ENCODE assay signal across 31 cellular contexts in the genomic region with DNA sequence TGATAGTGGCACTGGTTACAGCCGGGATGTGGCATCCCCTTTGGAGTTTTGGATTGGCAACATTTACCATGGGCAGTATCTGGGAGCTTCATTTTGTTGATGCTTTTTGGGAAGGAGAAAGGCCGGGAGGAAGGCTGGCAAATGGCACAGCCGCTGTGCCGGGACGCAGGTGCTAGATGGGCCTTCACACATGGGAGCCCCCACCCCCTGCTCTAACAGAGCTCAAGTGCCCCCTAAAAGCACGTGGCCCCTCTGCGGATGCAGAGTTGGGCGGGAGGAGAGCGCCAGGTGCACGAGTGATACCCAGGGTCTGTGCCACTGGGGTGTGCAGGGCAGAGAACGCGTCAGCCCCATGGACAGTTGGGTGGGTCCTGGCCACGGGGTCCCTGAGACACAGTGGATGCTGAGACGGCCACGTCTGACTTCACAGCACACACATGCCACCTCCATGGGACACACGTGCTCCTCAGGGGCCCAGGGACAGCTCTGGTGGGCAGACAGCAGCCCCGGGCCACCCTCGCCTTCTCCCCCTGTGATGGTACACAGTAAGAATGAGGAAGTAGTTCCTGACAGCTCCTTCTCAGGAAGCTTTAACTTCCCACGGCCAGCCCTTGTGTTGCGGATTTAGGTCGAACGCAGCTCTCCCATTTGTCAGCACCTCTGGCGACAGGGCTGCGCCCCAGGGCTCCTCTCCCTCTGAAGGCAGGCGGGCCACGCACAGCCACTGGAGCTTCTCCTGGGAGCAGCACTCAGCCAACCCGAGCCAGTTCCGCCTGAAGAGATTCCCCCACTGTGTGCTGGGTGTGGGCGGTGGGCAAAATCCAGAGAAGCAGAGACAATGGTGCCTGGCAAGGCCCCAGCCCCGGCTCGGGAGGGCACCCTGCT. TPM values are rescaled to one million over a fixed set of nuclear protein-coding genes. Genes with fewer than 3 reads are reported as not detected.
DNase-seq lines count a peak whose midpoint lies in the region; ATAC-seq and TF ChIP-seq lines count a peak whose summit lies in the region.
"Had no signal": no experiment of that assay in that cellular context is flagged by ENCODE, and none has a peak within 500 bp of the region (broad histone marks: within the 10 kb centered on the region; RNA-seq: fewer than 3 reads in every experiment).

No MANE protein-coding gene starts in this region.

- 48 to 71% methylated on average over 5 to 7 of the region's 31 CpGs for WGBS in esophagus squamous epithelium, 2 donors

- DNase-seq in A673 (ENCODE audit: low spot score) = peak; percentile 32
- peak; percentile 61 for DNase-seq in ELF-1 (ENCODE audit: low read depth, low spot score)
- DNase-seq in OCI-M1 (lab: John Stamatoyannopoulos, UW) = peak; percentile 5
- no peak for DNase-seq in esophagus squamous epithelium (lab: John Stamatoyannopoulos, UW)
- no peak for DNase-seq in CD14-positive monocyte (ENCODE audit: low spot score)
- no peak for DNase-seq in NCI-H1417 treated with DMSO at 0.1 percent for 48 hours (lab: John Stamatoyannopoulos, UW)
- DNase-seq in SKM-1 treated with dmso at 0.1 percent for 144 hours (lab: John Stamatoyannopoulos, UW; ENCODE audit: unreplicated experiment) = no peak
- DNase-seq: ACHN; activated CD4-positive, alpha-beta T cell treated with anti-CD3 and anti-CD28 coated beads, Interleukin-2, amount 50 U/mL, for 48 hours; activated naive CD8-positive, alpha-beta T cell treated with anti-CD3 and anti-CD28 coated beads, Interleukin-2, amount 50 U/mL, for 24 hours; activated T-cell treated with anti-CD3 and anti-CD28 coated beads, Interleukin-2, amount 50 U/mL, for 48 hours; BE2C; colonic mucosa; COR-L47; effector CD8-positive, alpha-beta T cell; erythroblast; foreskin fibroblast; H9; heart left ventricle; islet precursor cell; naive B cell; NCI-H1436; NCI-H2081 treated with DMSO at 0.1 percent for 48 hours; NCI-H226; sigmoid colon; stimulated activated CD4-positive, alpha-beta T cell treated with anti-CD3 and anti-CD28 coated beads, Interleukin-12 subunit alpha, Interleukin-12 subunit beta, amount 100 ng/mL, for 4 hours; stimulated activated CD4-positive, alpha-beta T cell treated with anti-CD3 and anti-CD28 coated beads, Interleukin-2, amount 100 ng/mL, for 48 hours had no signal

- no peaks in the 10 kb centered on the region for H3K36me3 Mint-ChIP-seq in CD14-positive monocyte
- H3K36me3 Mint-ChIP-seq: mesothelial cell of epicardium had no signal

- H3K27me3 ChIP-seq in A673 (replicated peaks; ENCODE audit: insufficient read depth, low read depth, low read length, poor library complexity) (no peaks in the 10 kb centered on the region), esophagus squamous epithelium (peaks cover 0 to 69% (median 0%) of the 10 kb centered on the region in 4 donors)
- H3K27me3 ChIP-seq: BE2C, colonic mucosa had no signal

- H3K36me3 ChIP-seq in A673 (ENCODE audit: insufficient read depth, low read length, poor library complexity, severe bottlenecking) (no peaks in the 10 kb centered on the region), esophagus squamous epithelium (no peaks in the 10 kb centered on the region)
- H3K36me3 ChIP-seq: BE2C, colonic mucosa, heart left ventricle, prostate gland, sigmoid colon, tibial nerve had no signal

- ATAC-seq in HG03439 (IDR thresholded peaks at IDR 0.05; ENCODE audit: unreplicated experiment) = no peak
- ATAC-seq: activated naive CD8-positive, alpha-beta T cell treated with anti-CD3 and anti-CD28 coated beads, Interleukin-2, amount 50 U/mL, for 24 hours; heart left ventricle had no signal

- H3K4me3 Mint-ChIP-seq in CD14-positive monocyte = peak overlapping the region in 1 of 2 donors; percentile 46
- H3K4me3 Mint-ChIP-seq: activated naive CD8-positive, alpha-beta T cell treated with anti-CD3 and anti-CD28 coated beads, Interleukin-2, amount 50 U/mL, for 24 hours; H9; mesothelial cell of epicardium had no signal

- BruUV-seq in A673 (replicated peaks; lab: Mats Ljungman, UMichigan) = no TSS peak

- TF ChIP-seq CTCF in A673 (conservative IDR thresholded peaks at IDR 0.05; ENCODE audit: low read depth, low read length) (no peak), esophagus squamous epithelium (IDR thresholded peaks at IDR 0.05) (no peak), CD14-positive monocyte (IDR thresholded peaks at IDR 0.05) (no peak)

- H3K4me3 ChIP-seq in A673 (ENCODE audit: low read depth, low read length, poor library complexity, severe bottlenecking) = no peak overlapping the region
- no peak overlapping the region for H3K4me3 ChIP-seq in esophagus squamous epithelium
- H3K4me3 ChIP-seq: colonic mucosa, heart left ventricle, prostate gland, sigmoid colon, tibial nerve had no signal

- H3K27ac ChIP-seq in A673 (ENCODE audit: low read depth, low read length, poor library complexity, severe bottlenecking) (no peak overlapping the region), esophagus squamous epithelium (peak overlapping the region; percentile 68 to 79 (median 74))
- H3K27ac ChIP-seq: colonic mucosa, heart left ventricle, prostate gland, sigmoid colon had no signal

- H3K4me1 ChIP-seq in A673 (ENCODE audit: insufficient read depth, low read length, poor library complexity, severe bottlenecking) (peaks cover 8% of the 10 kb centered on the region), esophagus squamous epithelium (peaks cover 17 to 61% (median 28%) of the 10 kb centered on the region in 3 donors)
- H3K4me1 ChIP-seq: BE2C, colonic mucosa, heart left ventricle, prostate gland, sigmoid colon had no signal

- peaks cover 35 to 69% (median 37%) of the 10 kb centered on the region in 3 donors for H3K27me3 Mint-ChIP-seq in CD14-positive monocyte (ENCODE audit: low read depth in 3 of 3)

- POLR2A ChIA-PET in A673 (lab: Charles Lee; ENCODE audit: low non-redundant PET) = no interaction called here

- peaks cover 0 to 8% (median 4%) of the 10 kb centered on the region in 7 donors for H3K9me3 Mint-ChIP-seq in CD14-positive monocyte
- H3K9me3 Mint-ChIP-seq: mesothelial cell of epicardium had no signal

- peaks cover 3% of the 10 kb centered on the region for H3K4me1 Mint-ChIP-seq in CD14-positive monocyte
- H3K4me1 Mint-ChIP-seq: activated naive CD8-positive, alpha-beta T cell treated with anti-CD3 and anti-CD28 coated beads, Interleukin-2, amount 50 U/mL, for 24 hours; mesothelial cell of epicardium had no signal

- no peaks in the 10 kb centered on the region for H3K9me3 ChIP-seq in A673 (ENCODE audit: low read depth, low read length, poor library complexity, severe bottlenecking)
- H3K9me3 ChIP-seq in esophagus squamous epithelium = no peaks in the 10 kb centered on the region
- H3K9me3 ChIP-seq: BE2C, colonic mucosa, heart left ventricle, prostate gland, sigmoid colon, tibial nerve had no signal

- CTCF ChIA-PET in A673 (lab: Charles Lee) = no interaction called here

- intact Hi-C loops in A673 (cut with micrococcal nuclease; ENCODE audit: unreplicated experiment) (no loop called here), esophagus squamous epithelium (cut with DNase I) (no loop called here), CD14-positive monocyte (cut with micrococcal nuclease) (no loop called here)

- H3K27ac Mint-ChIP-seq in CD14-positive monocyte = peak overlapping the region in 1 of 7 donors; percentile 15
- H3K27ac Mint-ChIP-seq: activated naive CD8-positive, alpha-beta T cell treated with anti-CD3 and anti-CD28 coated beads, Interleukin-2, amount 50 U/mL, for 24 hours; H9; mesothelial cell of epicardium had no signal

- no peak for TF ChIP-seq POLR2A in esophagus squamous epithelium (IDR thresholded peaks at IDR 0.05)

RNA-seq across cellular contexts. Expression of gene SLC9A3, which starts 10.8 kb away (rescaled TPM):
- total RNA-seq in A673 (2021) (1.6 and 1.9 TPM in 2 replicates), esophagus squamous epithelium (1 to 10 TPM; 2.4 to 3.8 (median 3.5) TPM)
- under 1 TPM; 0.31 to 0.42 TPM for polyA plus RNA-seq in CD14-positive monocyte

Comparison
In these comparisons a context has a peak if more than half of its experiments do, and no peak if none do; other contexts are left out.
1. DNase-seq: peak in A673 (single experiment), ELF-1 (single experiment) and OCI-M1 (single experiment); none in esophagus squamous epithelium (single experiment), CD14-positive monocyte (single experiment), NCI-H1417 treated with DMSO at 0.1 percent for 48 hours (single experiment) and SKM-1 treated with dmso at 0.1 percent for 144 hours (single experiment).